In the genomic region with DNA sequence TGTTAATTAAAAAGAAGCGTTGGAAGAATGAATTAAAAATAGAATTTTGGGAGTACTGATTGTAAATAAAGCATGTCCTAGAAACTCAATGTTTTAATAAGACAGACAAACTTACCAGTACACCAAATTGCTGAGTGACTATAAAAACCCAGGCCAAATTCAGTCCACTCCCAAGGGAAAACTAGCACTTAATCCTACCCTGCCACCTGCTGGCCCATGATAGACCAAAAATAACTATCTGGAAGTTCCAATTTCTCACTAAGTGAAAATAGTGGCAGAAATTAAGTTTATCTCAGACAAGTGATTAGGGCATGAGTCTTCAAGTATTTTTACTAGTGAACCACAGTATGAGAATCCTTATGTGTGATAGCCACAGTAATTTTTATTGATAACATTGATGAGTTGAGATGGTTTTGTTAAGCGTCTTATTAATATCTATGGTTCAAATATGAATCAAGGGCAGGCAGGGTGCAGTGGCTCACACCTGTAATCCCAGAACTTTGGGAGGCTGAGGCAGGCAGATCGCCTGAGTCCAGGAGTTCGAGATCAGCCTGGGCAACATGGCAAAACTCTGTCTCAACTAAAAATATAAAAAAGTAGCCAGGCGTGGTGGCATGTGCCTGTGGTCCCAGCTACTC, we compare ENCODE assay signal across 8 cellular contexts. TPM values are rescaled to one million over a fixed set of nuclear protein-coding genes. Genes with fewer than 3 reads are reported as not detected.
A peak's percentile ranks its signal among the peaks of the same experiment; 100 is the strongest.
DNase-seq lines count a peak whose midpoint lies in the region; TF ChIP-seq lines count a peak whose summit lies in the region.

No MANE protein-coding gene starts in this region.

- H3K9me2 ChIP-seq in neural cell (ENCODE audit: insufficient read depth, low read length), result no peaks in the 10 kb centered on the region

- no peaks in the 10 kb centered on the region for H3K79me2 ChIP-seq in neural cell (replicated peaks; ENCODE audit: insufficient read depth, low read length)

- H4K20me1 ChIP-seq in neural cell (ENCODE audit: insufficient read depth), result no peaks in the 10 kb centered on the region

- TF ChIP-seq CTCF in LNCaP clone FGC (IDR thresholded peaks at IDR 0.05; ENCODE audit: control insufficient read depth, extremely low read depth, insufficient read depth) (peak; percentile 78), epithelial cell of esophagus (IDR thresholded peaks at IDR 0.05; ENCODE audit: insufficient read depth, low read depth, low read length, missing control alignments) (peak; percentile 84), neural cell (IDR thresholded peaks at IDR 0.05; ENCODE audit: poor library complexity, severe bottlenecking) (peak; percentile 25)

- peak; percentile 33 to 46 for DNase-seq in activated T-cell treated with anti-CD3 and anti-CD28 coated beads, Interleukin-2, amount 50 U/mL, for 48 hours
- DNase-seq in activated T-cell treated with anti-CD3 and anti-CD28 coated beads for 4 hours (no peak), LNCaP clone FGC (ENCODE audit: low read depth) (peak; percentile 61), SK-N-DZ (ENCODE audit: low spot score) (peak; percentile 18), epithelial cell of esophagus (ENCODE audit: low read depth) (peak; percentile 63), C1 segment of cervical spinal cord (lab: John Stamatoyannopoulos, UW) (no peak)
- DNase-seq in effector CD8-positive, alpha-beta T cell (lab: John Stamatoyannopoulos, UW), result no peak

- H3K27me3 ChIP-seq in neural cell (ENCODE audit: insufficient read depth, low read depth, low read length), result no peaks in the 10 kb centered on the region

- no peaks in the 10 kb centered on the region for H3F3A ChIP-seq in neural cell (ENCODE audit: insufficient read depth, low read length, poor library complexity, severe bottlenecking)

- H3K9me3 ChIP-seq in neural cell (ENCODE audit: low read length), result no peaks in the 10 kb centered on the region

- TF ChIP-seq EP300 in neural cell (conservative IDR thresholded peaks at IDR 0.05; ENCODE audit: poor library complexity, severe bottlenecking), result no peak

- H3K4me3 ChIP-seq in LNCaP clone FGC (ENCODE audit: low read depth, low read length) (no peak overlapping the region), epithelial cell of esophagus (ENCODE audit: low read length) (no peak overlapping the region), neural cell (ENCODE audit: low read length) (no peak overlapping the region)

- no peak overlapping the region for H3K4me2 ChIP-seq in neural cell (ENCODE audit: low read length)

- no peak overlapping the region for H3K27ac ChIP-seq in neural cell (ENCODE audit: low read length)

- no peaks in the 10 kb centered on the region for H3K36me3 ChIP-seq in neural cell (ENCODE audit: insufficient read depth, low read length)

- no peak overlapping the region for H2AFZ ChIP-seq in neural cell (ENCODE audit: low read depth, low read length)

- H3K9ac ChIP-seq in neural cell (ENCODE audit: low read length), result no peak overlapping the region

- peak; percentile 14 for TF ChIP-seq RAD21 in neural cell (conservative IDR thresholded peaks at IDR 0.05)

TF ChIP-seq in neural cell, 6 proteins besides CTCF, POLR2A, EP300 and RAD21:
- TF ChIP-seq MXI1 (conservative IDR thresholded peaks at IDR 0.05; ENCODE audit: poor library complexity, severe bottlenecking), result no peak
- no peak for TF ChIP-seq TAF1 (IDR thresholded peaks at IDR 0.05; ENCODE audit: low read depth)
- TF ChIP-seq SMC3 (conservative IDR thresholded peaks at IDR 0.05; ENCODE audit: poor library complexity), result no peak
- no peak for TF ChIP-seq POLR2AphosphoS5 (IDR thresholded peaks at IDR 0.05)
- TF ChIP-seq EZH2 (IDR thresholded peaks at IDR 0.05; ENCODE audit: borderline replicate concordance, insufficient read depth, low read length, poor library complexity, severe bottlenecking), result no peak
- TF ChIP-seq, protein P1, sequence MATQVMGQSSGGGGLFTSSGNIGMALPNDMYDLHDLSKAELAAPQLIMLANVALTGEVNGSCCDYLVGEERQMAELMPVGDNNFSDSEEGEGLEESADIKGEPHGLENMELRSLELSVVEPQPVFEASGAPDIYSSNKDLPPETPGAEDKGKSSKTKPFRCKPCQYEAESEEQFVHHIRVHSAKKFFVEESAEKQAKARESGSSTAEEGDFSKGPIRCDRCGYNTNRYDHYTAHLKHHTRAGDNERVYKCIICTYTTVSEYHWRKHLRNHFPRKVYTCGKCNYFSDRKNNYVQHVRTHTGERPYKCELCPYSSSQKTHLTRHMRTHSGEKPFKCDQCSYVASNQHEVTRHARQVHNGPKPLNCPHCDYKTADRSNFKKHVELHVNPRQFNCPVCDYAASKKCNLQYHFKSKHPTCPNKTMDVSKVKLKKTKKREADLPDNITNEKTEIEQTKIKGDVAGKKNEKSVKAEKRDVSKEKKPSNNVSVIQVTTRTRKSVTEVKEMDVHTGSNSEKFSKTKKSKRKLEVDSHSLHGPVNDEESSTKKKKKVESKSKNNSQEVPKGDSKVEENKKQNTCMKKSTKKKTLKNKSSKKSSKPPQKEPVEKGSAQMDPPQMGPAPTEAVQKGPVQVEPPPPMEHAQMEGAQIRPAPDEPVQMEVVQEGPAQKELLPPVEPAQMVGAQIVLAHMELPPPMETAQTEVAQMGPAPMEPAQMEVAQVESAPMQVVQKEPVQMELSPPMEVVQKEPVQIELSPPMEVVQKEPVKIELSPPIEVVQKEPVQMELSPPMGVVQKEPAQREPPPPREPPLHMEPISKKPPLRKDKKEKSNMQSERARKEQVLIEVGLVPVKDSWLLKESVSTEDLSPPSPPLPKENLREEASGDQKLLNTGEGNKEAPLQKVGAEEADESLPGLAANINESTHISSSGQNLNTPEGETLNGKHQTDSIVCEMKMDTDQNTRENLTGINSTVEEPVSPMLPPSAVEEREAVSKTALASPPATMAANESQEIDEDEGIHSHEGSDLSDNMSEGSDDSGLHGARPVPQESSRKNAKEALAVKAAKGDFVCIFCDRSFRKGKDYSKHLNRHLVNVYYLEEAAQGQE (IDR thresholded peaks at IDR 0.05; ENCODE audit: borderline replicate concordance), result no peak
TF ChIP-seq in neural cell: peak in this region for 0.

RNA-seq across cellular contexts. Expression of a gene that starts 9.8 kb away (rescaled TPM):
- 19.3 and 22.9 TPM in 2 replicates for polyA plus RNA-seq in SK-N-DZ (2014; cell fraction: cytosol; rRNA removed)
- 11.8 and 13.0 TPM in 2 replicates for polyA plus RNA-seq in SK-N-DZ (2014; cell fraction: nucleus; rRNA removed)
- 15.9 and 19.3 TPM in 2 replicates for polyA plus RNA-seq in neural cell
- 41.8 and 49.7 TPM in 2 replicates for polyA minus RNA-seq in neural cell

Comparison
In these comparisons a context has a peak if more than half of its experiments do, and no peak if none do; other contexts are left out.
1. DNase-seq: peak in activated T-cell treated with anti-CD3 and anti-CD28 coated beads, Interleukin-2, amount 50 U/mL, for 48 hours (2 of 2), LNCaP clone FGC (single experiment), SK-N-DZ (single experiment) and epithelial cell of esophagus (single experiment); none in activated T-cell treated with anti-CD3 and anti-CD28 coated beads for 4 hours (single experiment), effector CD8-positive, alpha-beta T cell (single experiment) and C1 segment of cervical spinal cord (0 of 14).
2. CTCF ChIP-seq: peak in every context shown above with its lines; median percentile 84 in epithelial cell of esophagus; 78 in LNCaP clone FGC; 25 in neural cell.